ENCODE assay signal across 17 cellular contexts in genomic region chr20:34078540-34078939, GRCh38. TPM values are rescaled to one million over a fixed set of nuclear protein-coding genes. Genes with fewer than 3 reads are reported as not detected.
DNase-seq lines count a peak whose midpoint lies in the region; ATAC-seq, FAIRE-seq and TF ChIP-seq lines count a peak whose summit lies in the region.
"Had no signal": no experiment of that assay in that cellular context is flagged by ENCODE, and none has a peak within 500 bp of the region (broad histone marks: within the 10 kb centered on the region; RNA-seq: fewer than 3 reads in every experiment).

No MANE protein-coding gene starts in this region.

- RAD21 ChIA-PET in GM12878 (lab: Charles Lee; ENCODE audit: unreplicated experiment): no interaction called here

- H3K9me3 Mint-ChIP-seq in activated naive CD4-positive, alpha-beta T cell treated with anti-CD3 and anti-CD28 coated beads, Interleukin-2, amount 50 U/mL, for 24 hours: no peaks in the 10 kb centered on the region
- H3K9me3 Mint-ChIP-seq in CD8-positive, alpha-beta memory T cell: no peaks in the 10 kb centered on the region

- H3K79me2 ChIP-seq in GM12878 (ENCODE audit: control insufficient read depth, insufficient read depth, low read length) (no peaks in the 10 kb centered on the region), trophoblast cell (ENCODE audit: control insufficient read depth, insufficient read depth, low read length, poor library complexity) (no peaks in the 10 kb centered on the region)

- DNase-seq in activated naive CD4-positive, alpha-beta T cell (lab: John Stamatoyannopoulos, UW): no peak
- no peak for DNase-seq in CD8-positive, alpha-beta memory T cell
- no peak for DNase-seq in GM12878 (ENCODE audit: low read depth, low spot score)
- no peak for DNase-seq in trophoblast cell
- DNase-seq in breast epithelium (ENCODE audit: low spot score in 2 of 2): no peak
- DNase-seq in NOMO-1 treated with DMSO at 0.1 percent for 48 hours (lab: John Stamatoyannopoulos, UW; ENCODE audit: unreplicated experiment): no peak
- DNase-seq: C1 segment of cervical spinal cord, KG1, NCI-H1417 treated with DMSO at 0.1 percent for 48 hours, NCI-H2029, NCI-H2171, NCI-H446, RPMI8226 had no signal

- TF ChIP-seq CTCF in GM12878 (IDR thresholded peaks at IDR 0.05 in 2 of 3, conservative IDR thresholded peaks at IDR 0.05 in 1 of 3; ENCODE audit: control insufficient read depth in 2 of 3, extremely low read depth in 1 of 3, insufficient read depth in 1 of 3, low read depth in 3 of 3, low read length in 3 of 3): no peak
- TF ChIP-seq CTCF in breast epithelium (IDR thresholded peaks at IDR 0.05): no peak

- H3K27me3 ChIP-seq in CD8-positive, alpha-beta memory T cell (ENCODE audit: insufficient read depth, low read length, poor library complexity, severe bottlenecking): no peaks in the 10 kb centered on the region
- H3K27me3 ChIP-seq in GM12878 (replicated peaks in 1 of 2; ENCODE audit: control insufficient read depth in 2 of 2, insufficient read depth in 2 of 2, low read length in 1 of 2): no peaks in the 10 kb centered on the region
- no peaks in the 10 kb centered on the region for H3K27me3 ChIP-seq in trophoblast cell (ENCODE audit: insufficient read depth, low read length)
- no peaks in the 10 kb centered on the region for H3K27me3 ChIP-seq in breast epithelium

- SMC1A ChIA-PET in GM12878 (lab: Charles Lee; ENCODE audit: uncharacterized antibody, unreplicated experiment): interaction anchor here (1.1 kb wide), 1 partner anchor 11 kb away, joined by 3 read pairs; no protein-coding TSS in a partner anchor

- no peak for FAIRE-seq in GM12878 (lab: Jason Lieb, UNC)
- FAIRE-seq: A204.1 had no signal

- no peak for TF ChIP-seq RAD21 in GM12878 (IDR thresholded peaks at IDR 0.05; ENCODE audit: insufficient read depth, low read depth, low read length)

- in situ Hi-C loops in GM12878 (cut with MboI): no loop called here

- no peak overlapping the region for H2BK5ac ChIP-seq in trophoblast cell (ENCODE audit: low read depth, low read length, poor library complexity)

- H4K20me1 ChIP-seq in GM12878 (ENCODE audit: control insufficient read depth, insufficient read depth): 0 out of 2 replicates have a peak, but pooled peaks cover 3% of the 10 kb centered on the region

- intact Hi-C loops in GM12878 (cut with micrococcal nuclease; ENCODE audit: unreplicated experiment) (no loop called here), breast epithelium (cut with DNase I; ENCODE audit: low total_unique reads) (no loop called here)

- WGBS in GM12878 (ENCODE audit: insufficient coverage, insufficient replicate concordance, low lambda C conversion rate, missing lambda C conversion rate): 96% methylated on average over 5 of the region's 5 CpGs
- no CpG with 5 or more reads among the region's 5 CpGs for WGBS in trophoblast cell (ENCODE audit: extremely low coverage, insufficient coverage, insufficient read length)

- no peak overlapping the region for H3K27ac ChIP-seq in CD8-positive, alpha-beta memory T cell (ENCODE audit: low read depth, low read length)
- H3K27ac ChIP-seq in GM12878 (ENCODE audit: control insufficient read depth, insufficient read depth): no peak overlapping the region
- no peak overlapping the region for H3K27ac ChIP-seq in trophoblast cell (ENCODE audit: low read depth, low read length)
- no peak overlapping the region for H3K27ac ChIP-seq in breast epithelium

- no peak overlapping the region for H3K18ac ChIP-seq in trophoblast cell (ENCODE audit: low read length)

- H3K4me1 ChIP-seq in CD8-positive, alpha-beta memory T cell (ENCODE audit: insufficient read depth, low read length): no peaks in the 10 kb centered on the region
- no peaks in the 10 kb centered on the region for H3K4me1 ChIP-seq in GM12878 (ENCODE audit: control insufficient read depth, insufficient read depth, low read length)
- H3K4me1 ChIP-seq in trophoblast cell (ENCODE audit: control insufficient read depth in 1 of 2, insufficient read depth in 2 of 2, low read length in 2 of 2): peaks cover 11 to 18% of the 10 kb centered on the region in 2 experiments
- peaks cover 0 to 4% of the 10 kb centered on the region in 2 donors for H3K4me1 ChIP-seq in breast epithelium
- H3K4me1 ChIP-seq: HAP-1 had no signal

- TF ChIP-seq POLR2A in GM12878 (IDR thresholded peaks at IDR 0.05; ENCODE audit: low read depth, low read length): peak; percentile 45; the same call in 1 of the 2 replicates
- no peak for TF ChIP-seq POLR2A in breast epithelium (IDR thresholded peaks at IDR 0.05)

- peaks cover 60% of the 10 kb centered on the region for H3K36me3 ChIP-seq in CD8-positive, alpha-beta memory T cell (ENCODE audit: insufficient read depth, low read length)
- H3K36me3 ChIP-seq in GM12878 (ENCODE audit: control insufficient read depth in 2 of 2, insufficient read depth in 2 of 2, low read length in 1 of 2): peaks cover 32 to 43% of the 10 kb centered on the region in 2 experiments
- peaks cover 59 to 77% of the 10 kb centered on the region in 2 experiments for H3K36me3 ChIP-seq in trophoblast cell (ENCODE audit: control insufficient read depth in 1 of 2, insufficient read depth in 2 of 2, low read length in 2 of 2)
- no peaks in the 10 kb centered on the region for H3K36me3 ChIP-seq in breast epithelium

- H3K23ac ChIP-seq in trophoblast cell (ENCODE audit: low read length): no peak overlapping the region

- ATAC-seq in GM12878: no peak
- ATAC-seq in HG03342 (IDR thresholded peaks at IDR 0.05; ENCODE audit: unreplicated experiment): no peak

- H3K4me3 Mint-ChIP-seq in activated naive CD4-positive, alpha-beta T cell treated with anti-CD3 and anti-CD28 coated beads, Interleukin-2, amount 50 U/mL, for 24 hours: no peak overlapping the region
- no peak overlapping the region for H3K4me3 Mint-ChIP-seq in CD8-positive, alpha-beta memory T cell

- H3K4me3 ChIP-seq in CD8-positive, alpha-beta memory T cell (ENCODE audit: low read length): no peak overlapping the region
- H3K4me3 ChIP-seq in GM12878 (no peak overlapping the region), trophoblast cell (ENCODE audit: low read depth, low read length) (peak overlapping the region; percentile 1), breast epithelium (no peak overlapping the region)
- H3K4me3 ChIP-seq: HAP-1 had no signal

- CTCF ChIA-PET in CD8-positive, alpha-beta memory T cell (lab: Charles Lee): interaction anchor here (1.7 kb wide), 1 partner anchor 16 kb away, joined by 4 read pairs; no protein-coding TSS in a partner anchor
- CTCF ChIA-PET in GM12878 (lab: Yijun Ruan, JAX): interaction anchor here (0.6 to 1.5 kb wide), 3 partner anchors 9 to 229 kb away, joined by 3 to 5 read pairs (median 4); no protein-coding TSS in a partner anchor

- no peak overlapping the region for H2AK5ac ChIP-seq in trophoblast cell (ENCODE audit: low read length)

- TF ChIP-seq EP300 in GM12878 (IDR thresholded peaks at IDR 0.05; ENCODE audit: borderline replicate concordance in 1 of 2, control insufficient read depth in 1 of 2, low read depth in 2 of 2, low read length in 2 of 2): no peak

- no peak overlapping the region for H3K9ac ChIP-seq in GM12878 (ENCODE audit: control insufficient read depth, insufficient read depth, low read length)
- no peak overlapping the region for H3K9ac ChIP-seq in trophoblast cell (ENCODE audit: low read length)

- H3K4me2 ChIP-seq in GM12878 (ENCODE audit: control insufficient read depth, insufficient read depth) (no peak overlapping the region), trophoblast cell (ENCODE audit: low read length) (no peak overlapping the region)

- H3K36me3 Mint-ChIP-seq in activated naive CD4-positive, alpha-beta T cell treated with anti-CD3 and anti-CD28 coated beads, Interleukin-2, amount 50 U/mL, for 24 hours: peaks cover 7% of the 10 kb centered on the region
- peaks cover 0 to 92% (median 15%) of the 10 kb centered on the region in 3 donors for H3K36me3 Mint-ChIP-seq in CD8-positive, alpha-beta memory T cell

- H4K12ac ChIP-seq in trophoblast cell (ENCODE audit: low read depth, low read length): no peak overlapping the region

- peaks cover 5% of the 10 kb centered on the region for H3K4me1 Mint-ChIP-seq in activated naive CD4-positive, alpha-beta T cell treated with anti-CD3 and anti-CD28 coated beads, Interleukin-2, amount 50 U/mL, for 24 hours
- H3K4me1 Mint-ChIP-seq in CD8-positive, alpha-beta memory T cell: peaks cover 4 to 9% (median 5%) of the 10 kb centered on the region in 3 donors

- BruUV-seq in GM12878 (replicated peaks; lab: Mats Ljungman, UMichigan): no TSS peak

- no peak overlapping the region for H3K14ac ChIP-seq in trophoblast cell (ENCODE audit: low read length)

- peak overlapping the region; percentile 70 for H3K27ac Mint-ChIP-seq in activated naive CD4-positive, alpha-beta T cell treated with anti-CD3 and anti-CD28 coated beads, Interleukin-2, amount 50 U/mL, for 24 hours
- peak overlapping the region; percentile 8 to 94 (median 64) for H3K27ac Mint-ChIP-seq in CD8-positive, alpha-beta memory T cell

- H3K4ac ChIP-seq in trophoblast cell (ENCODE audit: low read depth, low read length): no peak overlapping the region

- H2BK12ac ChIP-seq in trophoblast cell (ENCODE audit: low read length): no peak overlapping the region

- H3K9me3 ChIP-seq in CD8-positive, alpha-beta memory T cell (ENCODE audit: low read length): no peaks in the 10 kb centered on the region
- H3K9me3 ChIP-seq in GM12878 (replicated peaks; ENCODE audit: control insufficient read depth, insufficient read depth, low read length): no peaks in the 10 kb centered on the region
- H3K9me3 ChIP-seq in trophoblast cell (ENCODE audit: insufficient read depth, low read depth, low read length): no peaks in the 10 kb centered on the region
- H3K9me3 ChIP-seq in breast epithelium: no peaks in the 10 kb centered on the region
- H3K9me3 ChIP-seq: HAP-1 had no signal

- no peak overlapping the region for H4K8ac ChIP-seq in trophoblast cell (ENCODE audit: low read depth, low read length)

- H2AFZ ChIP-seq in GM12878 (ENCODE audit: control insufficient read depth, low read depth, low read length) (no peak overlapping the region), trophoblast cell (ENCODE audit: insufficient read depth, low read length, poor library complexity) (no peak overlapping the region)

- H2BK120ac ChIP-seq in trophoblast cell (ENCODE audit: insufficient read depth, low read length, poor library complexity): no peak overlapping the region

- H3K27me3 Mint-ChIP-seq in activated naive CD4-positive, alpha-beta T cell treated with anti-CD3 and anti-CD28 coated beads, Interleukin-2, amount 50 U/mL, for 24 hours: no peaks in the 10 kb centered on the region
- H3K27me3 Mint-ChIP-seq in CD8-positive, alpha-beta memory T cell: no peaks in the 10 kb centered on the region

- POLR2A ChIA-PET in CD8-positive, alpha-beta memory T cell (lab: Charles Lee): interaction anchor here (0.6 to 1.5 kb wide), 2 partner anchors 34 to 35 kb away, joined by 3 read pairs; partner anchors contain the start of gene EIF2S2
- POLR2A ChIA-PET in GM12878 (lab: Charles Lee): interaction anchor here (0.5 kb wide), 1 partner anchor 642 kb away, joined by 4 read pairs; no protein-coding TSS in a partner anchor

- H3K79me1 ChIP-seq in trophoblast cell (ENCODE audit: low read length): peaks cover 2% of the 10 kb centered on the region

- no peak overlapping the region for H4K91ac ChIP-seq in trophoblast cell (ENCODE audit: low read depth, low read length)

RNA-seq across cellular contexts. Expression of gene EIF2S2, which starts 33.5 kb away (rescaled TPM):
- 100 to 1,000 TPM; 128 to 130 TPM for total RNA-seq in CD8-positive, alpha-beta memory T cell
- polyA plus RNA-seq in CD8-positive, alpha-beta memory T cell: 24.2 TPM
- 19.3 and 19.8 TPM in 2 replicates for total RNA-seq in GM12878 (2013; cell fraction: nucleolus; rRNA removed)
- total RNA-seq in GM12878 (2014; rRNA removed): 78.6 and 96.7 TPM in 2 replicates
- 144 and 153 TPM in 2 replicates for total RNA-seq in GM12878 (2014; rRNA removed; fragmentation: Illumina TruSeq; extraction: Trizol)
- 80.2 and 84.1 TPM in 2 replicates for total RNA-seq in GM12878 (2021)
- 79.9 TPM for polyA plus RNA-seq in GM12878 (2011; ENCODE audit: low read depth)
- polyA plus RNA-seq in GM12878 (2011; rRNA removed): 88.7 and 134 TPM in 2 replicates
- 40.4 and 43.0 TPM in 2 replicates for polyA plus RNA-seq in GM12878 (2011; cell fraction: cytosol; rRNA removed)
- polyA plus RNA-seq in GM12878 (2011; cell fraction: nucleus; rRNA removed): 27.3 and 28.2 TPM in 2 replicates
- 89.2 and 98.1 TPM in 2 replicates for polyA plus RNA-seq in GM12878 (2012)
- polyA plus RNA-seq in GM12878 (2014; fragmentation: Illumina TruSeq; extraction: Trizol): 153 and 161 TPM in 2 replicates
- polyA plus RNA-seq in GM12878 (2014; fragmentation: Nextera tagmentation; extraction: Ambion mirVana): 100 to 1,000 TPM in 1 of 2 experiments, 10 to 100 TPM in 1; 60.2 to 103 TPM
- polyA plus RNA-seq in GM12878 (2014; rRNA removed): 76.0 and 84.6 TPM in 2 replicates
- 10 to 100 TPM; 78.1 to 79.0 TPM for polyA plus RNA-seq in GM12878 (2016; fragmentation: Nextera tagmentation; extraction: Ambion mirVana)
- 25.0 and 32.9 TPM in 2 replicates for polyA minus RNA-seq in GM12878 (2011; rRNA and poly(A)+ RNA removed)
- polyA minus RNA-seq in GM12878 (2011; cell fraction: cytosol; rRNA and poly(A)+ RNA removed): 15.5 and 17.9 TPM in 2 replicates
- polyA minus RNA-seq in GM12878 (2011; cell fraction: nucleus; rRNA and poly(A)+ RNA removed): 8.2 and 12.4 TPM in 2 replicates
- polyA plus RNA-seq in trophoblast cell (2013): 216 and 219 TPM in 2 replicates
- total RNA-seq in breast epithelium: 10 to 100 TPM; 45.6 to 55.4 (median 45.8) TPM
